ENCODE assay signal across 9 cellular contexts in genomic region chr11:74325649-74326645, GRCh38. TPM values are rescaled to one million over a fixed set of nuclear protein-coding genes. Genes with fewer than 3 reads are reported as not detected.
DNase-seq lines count a peak whose midpoint lies in the region; ATAC-seq and TF ChIP-seq lines count a peak whose summit lies in the region.
"Had no signal": no experiment of that assay in that cellular context is flagged by ENCODE, and none has a peak within 500 bp of the region (broad histone marks: within the 10 kb centered on the region; RNA-seq: fewer than 3 reads in every experiment).

No MANE protein-coding gene starts in this region.

- H3K79me2 ChIP-seq in osteoblast (ENCODE audit: insufficient read depth, low read length), result no peaks in the 10 kb centered on the region

- DNase-seq in Ammon's horn (ENCODE audit: low spot score) (peak; percentile 86), NCI-H82 (lab: John Stamatoyannopoulos, UW) (peak; percentile 77), fibroblast of the aortic adventitia (ENCODE audit: low read depth) (peak; percentile 97), osteoblast (ENCODE audit: insufficient read length, low spot score, missing footprints) (peak; percentile 94), NCI-H2107 treated with DMSO at 0.1 percent for 48 hours (lab: John Stamatoyannopoulos, UW; ENCODE audit: unreplicated experiment) (no peak)
- DNase-seq in stimulated activated CD4-positive, alpha-beta T cell treated with anti-CD3 and anti-CD28 coated beads, Interleukin-12 subunit alpha, Interleukin-12 subunit beta, amount 100 ng/mL, for 4 hours, result no peak
- no peak for DNase-seq in NK-92 treated with Interleukin-12 subunit alpha and Interleukin-12 subunit beta, amount 100 ng/mL, for 24 hours (lab: John Stamatoyannopoulos, UW)
- DNase-seq: NCI-H774 had no signal

- no peaks in the 10 kb centered on the region for H3K27me3 ChIP-seq in osteoblast (ENCODE audit: insufficient read depth, low read length)

- TF ChIP-seq CTCF in fibroblast of the aortic adventitia (IDR thresholded peaks at IDR 0.05; ENCODE audit: insufficient read depth, low read length) (no peak), osteoblast (IDR thresholded peaks at IDR 0.05; ENCODE audit: extremely low read depth, low read depth, low read length) (no peak)

- H3K9me3 ChIP-seq in osteoblast (ENCODE audit: low read depth, low read length), result no peaks in the 10 kb centered on the region

- no peak overlapping the region for H2AFZ ChIP-seq in osteoblast (ENCODE audit: low read length)

- no peaks in the 10 kb centered on the region for H4K20me1 ChIP-seq in osteoblast (ENCODE audit: insufficient read depth, low read length)

- H3K36me3 ChIP-seq in osteoblast (ENCODE audit: insufficient read depth, low read length), result no peaks in the 10 kb centered on the region

- H3K4me1 ChIP-seq in osteoblast (ENCODE audit: insufficient read depth, low read length), result peaks cover 38% of the 10 kb centered on the region

- H3K27ac ChIP-seq in osteoblast (ENCODE audit: low read depth, low read length), result peak overlapping the region; percentile 51

- peak overlapping the region; percentile 25 for H3K4me2 ChIP-seq in osteoblast (ENCODE audit: insufficient read depth, low read length)

- no peak for ATAC-seq in GM18867 (IDR thresholded peaks at IDR 0.05; ENCODE audit: unreplicated experiment)

- H3K4me3 ChIP-seq in fibroblast of the aortic adventitia (ENCODE audit: low read depth, low read length) (no peak overlapping the region), osteoblast (ENCODE audit: insufficient read depth, low read length) (no peak overlapping the region)

RNA-seq across cellular contexts. Expression of gene P4HA3, which starts 14.5 kb away (rescaled TPM):
- 1.9 and 4.4 TPM in 2 replicates for total RNA-seq in fibroblast of the aortic adventitia (ENCODE audit: low replicate concordance)
- 8.7 and 19.2 TPM in 2 replicates for total RNA-seq in osteoblast

Comparison
In these comparisons a context has a peak if more than half of its experiments do, and no peak if none do; other contexts are left out.
1. DNase-seq: peak in Ammon's horn (single experiment), NCI-H82 (single experiment), fibroblast of the aortic adventitia (single experiment) and osteoblast (single experiment); none in NCI-H2107 treated with DMSO at 0.1 percent for 48 hours (single experiment), stimulated activated CD4-positive, alpha-beta T cell treated with anti-CD3 and anti-CD28 coated beads, Interleukin-12 subunit alpha, Interleukin-12 subunit beta, amount 100 ng/mL, for 4 hours (single experiment) and NK-92 treated with Interleukin-12 subunit alpha and Interleukin-12 subunit beta, amount 100 ng/mL, for 24 hours (single experiment).